In genomic region chr1:23168462-23169218, GRCh38 we compare ENCODE assay signal across 1 cellular context.
A peak's percentile ranks its signal among the peaks of the same experiment; 100 is the strongest.
TF ChIP-seq lines count a peak whose summit lies in the region.

LUZP1 (minus strand) TSS chr1:23168856.

TF ChIP-seq in HepG2, 621 proteins besides CTCF, POLR2A, EP300 and RAD21 (continued from another document and continues in another):
- TF ChIP-seq, protein P1, sequence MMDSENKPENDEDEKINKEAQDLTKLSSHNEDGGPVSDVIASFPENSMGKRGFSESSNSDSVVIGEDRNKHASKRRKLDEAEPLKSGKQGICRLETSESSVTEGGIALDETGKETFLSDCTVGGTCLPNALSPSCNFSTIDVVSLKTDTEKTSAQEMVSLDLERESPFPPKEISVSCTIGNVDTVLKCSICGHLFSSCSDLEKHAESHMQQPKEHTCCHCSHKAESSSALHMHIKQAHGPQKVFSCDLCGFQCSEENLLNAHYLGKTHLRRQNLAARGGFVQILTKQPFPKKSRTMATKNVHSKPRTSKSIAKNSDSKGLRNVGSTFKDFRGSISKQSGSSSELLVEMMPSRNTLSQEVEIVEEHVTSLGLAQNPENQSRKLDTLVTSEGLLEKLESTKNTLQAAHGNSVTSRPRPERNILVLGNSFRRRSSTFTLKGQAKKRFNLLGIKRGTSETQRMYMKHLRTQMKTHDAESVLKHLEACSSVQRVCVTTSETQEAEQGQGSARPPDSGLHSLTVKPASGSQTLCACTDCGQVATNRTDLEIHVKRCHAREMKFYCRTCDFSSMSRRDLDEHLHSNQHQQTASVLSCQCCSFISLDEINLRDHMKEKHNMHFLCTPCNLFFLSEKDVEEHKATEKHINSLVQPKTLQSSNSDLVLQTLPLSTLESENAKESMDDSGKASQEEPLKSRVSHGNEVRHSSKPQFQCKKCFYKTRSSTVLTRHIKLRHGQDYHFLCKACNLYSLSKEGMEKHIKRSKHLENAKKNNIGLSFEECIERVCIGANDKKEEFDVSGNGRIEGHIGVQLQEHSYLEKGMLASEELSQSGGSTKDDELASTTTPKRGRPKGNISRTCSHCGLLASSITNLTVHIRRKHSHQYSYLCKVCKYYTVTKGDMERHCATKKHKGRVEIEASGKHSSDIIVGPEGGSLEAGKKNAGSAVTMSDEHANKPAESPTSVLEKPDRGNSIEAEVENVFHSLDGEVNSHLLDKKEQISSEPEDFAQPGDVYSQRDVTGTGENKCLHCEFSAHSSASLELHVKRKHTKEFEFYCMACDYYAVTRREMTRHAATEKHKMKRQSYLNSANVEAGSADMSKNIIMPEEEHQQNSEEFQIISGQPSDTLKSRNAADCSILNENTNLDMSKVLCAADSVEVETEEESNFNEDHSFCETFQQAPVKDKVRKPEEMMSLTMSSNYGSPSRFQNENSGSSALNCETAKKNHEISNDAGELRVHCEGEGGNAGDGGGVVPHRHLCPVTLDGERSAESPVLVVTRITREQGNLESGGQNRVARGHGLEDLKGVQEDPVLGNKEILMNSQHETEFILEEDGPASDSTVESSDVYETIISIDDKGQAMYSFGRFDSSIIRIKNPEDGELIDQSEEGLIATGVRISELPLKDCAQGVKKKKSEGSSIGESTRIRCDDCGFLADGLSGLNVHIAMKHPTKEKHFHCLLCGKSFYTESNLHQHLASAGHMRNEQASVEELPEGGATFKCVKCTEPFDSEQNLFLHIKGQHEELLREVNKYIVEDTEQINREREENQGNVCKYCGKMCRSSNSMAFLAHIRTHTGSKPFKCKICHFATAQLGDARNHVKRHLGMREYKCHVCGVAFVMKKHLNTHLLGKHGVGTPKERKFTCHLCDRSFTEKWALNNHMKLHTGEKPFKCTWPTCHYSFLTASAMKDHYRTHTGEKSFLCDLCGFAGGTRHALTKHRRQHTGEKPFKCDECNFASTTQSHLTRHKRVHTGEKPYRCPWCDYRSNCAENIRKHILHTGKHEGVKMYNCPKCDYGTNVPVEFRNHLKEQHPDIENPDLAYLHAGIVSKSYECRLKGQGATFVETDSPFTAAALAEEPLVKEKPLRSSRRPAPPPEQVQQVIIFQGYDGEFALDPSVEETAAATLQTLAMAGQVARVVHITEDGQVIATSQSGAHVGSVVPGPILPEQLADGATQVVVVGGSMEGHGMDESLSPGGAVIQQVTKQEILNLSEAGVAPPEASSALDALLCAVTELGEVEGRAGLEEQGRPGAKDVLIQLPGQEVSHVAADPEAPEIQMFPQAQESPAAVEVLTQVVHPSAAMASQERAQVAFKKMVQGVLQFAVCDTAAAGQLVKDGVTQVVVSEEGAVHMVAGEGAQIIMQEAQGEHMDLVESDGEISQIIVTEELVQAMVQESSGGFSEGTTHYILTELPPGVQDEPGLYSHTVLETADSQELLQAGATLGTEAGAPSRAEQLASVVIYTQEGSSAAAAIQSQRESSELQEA (CRISPR knock-in tag; IDR thresholded peaks at IDR 0.05; ENCODE audit: not compliant biosample characterization): no peak
- TF ChIP-seq, protein P2, sequence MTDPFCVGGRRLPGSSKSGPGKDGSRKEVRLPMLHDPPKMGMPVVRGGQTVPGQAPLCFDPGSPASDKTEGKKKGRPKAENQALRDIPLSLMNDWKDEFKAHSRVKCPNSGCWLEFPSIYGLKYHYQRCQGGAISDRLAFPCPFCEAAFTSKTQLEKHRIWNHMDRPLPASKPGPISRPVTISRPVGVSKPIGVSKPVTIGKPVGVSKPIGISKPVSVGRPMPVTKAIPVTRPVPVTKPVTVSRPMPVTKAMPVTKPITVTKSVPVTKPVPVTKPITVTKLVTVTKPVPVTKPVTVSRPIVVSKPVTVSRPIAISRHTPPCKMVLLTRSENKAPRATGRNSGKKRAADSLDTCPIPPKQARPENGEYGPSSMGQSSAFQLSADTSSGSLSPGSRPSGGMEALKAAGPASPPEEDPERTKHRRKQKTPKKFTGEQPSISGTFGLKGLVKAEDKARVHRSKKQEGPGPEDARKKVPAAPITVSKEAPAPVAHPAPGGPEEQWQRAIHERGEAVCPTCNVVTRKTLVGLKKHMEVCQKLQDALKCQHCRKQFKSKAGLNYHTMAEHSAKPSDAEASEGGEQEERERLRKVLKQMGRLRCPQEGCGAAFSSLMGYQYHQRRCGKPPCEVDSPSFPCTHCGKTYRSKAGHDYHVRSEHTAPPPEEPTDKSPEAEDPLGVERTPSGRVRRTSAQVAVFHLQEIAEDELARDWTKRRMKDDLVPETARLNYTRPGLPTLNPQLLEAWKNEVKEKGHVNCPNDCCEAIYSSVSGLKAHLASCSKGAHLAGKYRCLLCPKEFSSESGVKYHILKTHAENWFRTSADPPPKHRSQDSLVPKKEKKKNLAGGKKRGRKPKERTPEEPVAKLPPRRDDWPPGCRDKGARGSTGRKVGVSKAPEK (CRISPR knock-in tag; IDR thresholded peaks at IDR 0.05; ENCODE audit: borderline replicate concordance): no peak
- TF ChIP-seq ZNF619 (CRISPR knock-in tag; IDR thresholded peaks at IDR 0.05) (no peak), RNF219 (CRISPR knock-in tag; IDR thresholded peaks at IDR 0.05) (no peak), PCBP2 (optimal IDR thresholded peaks at IDR 0.05; ENCODE audit: low read depth, low read length, poor library complexity, severe bottlenecking) (no peak), ZNF781 (CRISPR knock-in tag; IDR thresholded peaks at IDR 0.05; ENCODE audit: borderline replicate concordance, not compliant biosample characterization) (no peak), NKX3-1 (CRISPR knock-in tag; IDR thresholded peaks at IDR 0.05) (no peak), MEIS1 (CRISPR knock-in tag; IDR thresholded peaks at IDR 0.05; ENCODE audit: borderline replicate concordance) (no peak), KMT2A (CRISPR knock-in tag; IDR thresholded peaks at IDR 0.05) (no peak), BRF2 (CRISPR knock-in tag; IDR thresholded peaks at IDR 0.05) (no peak), BRCA1 (CRISPR knock-in tag; IDR thresholded peaks at IDR 0.05) (no peak), ZNF430 (CRISPR knock-in tag; IDR thresholded peaks at IDR 0.05) (no peak), ARNT (IDR thresholded peaks at IDR 0.05) (no peak), CREB1 (IDR thresholded peaks at IDR 0.05) (peak; percentile 99), CREB1 (CRISPR knock-in tag; IDR thresholded peaks at IDR 0.05) (peak; percentile 89), ZNF230 (CRISPR knock-in tag; IDR thresholded peaks at IDR 0.05) (0 out of 2 replicates have a peak, but pooled peaks have one; percentile 32), NRL (CRISPR knock-in tag; IDR thresholded peaks at IDR 0.05; ENCODE audit: borderline replicate concordance) (no peak), CEBPB (IDR thresholded peaks at IDR 0.05; ENCODE audit: borderline replicate concordance, low read depth, low read length) (no peak), ZNF331 (CRISPR knock-in tag; IDR thresholded peaks at IDR 0.05) (0 out of 2 replicates have a peak, but pooled peaks have one; percentile 49), TOPORS (CRISPR knock-in tag; IDR thresholded peaks at IDR 0.05) (no peak; the same call in 1 of the 2 replicates), RXRA (CRISPR knock-in tag; IDR thresholded peaks at IDR 0.05) (no peak), REPIN1 (CRISPR knock-in tag; IDR thresholded peaks at IDR 0.05; ENCODE audit: borderline replicate concordance, low read depth) (0 out of 2 replicates have a peak, but pooled peaks have one; percentile 16), ZNF720 (CRISPR knock-in tag; IDR thresholded peaks at IDR 0.05) (no peak), ZFP1 (CRISPR knock-in tag; IDR thresholded peaks at IDR 0.05) (no peak), MYPOP (CRISPR knock-in tag; IDR thresholded peaks at IDR 0.05) (no peak), ZNF3 (CRISPR knock-in tag; IDR thresholded peaks at IDR 0.05) (no peak), XBP1 (CRISPR knock-in tag; IDR thresholded peaks at IDR 0.05) (no peak), ZKSCAN1 (IDR thresholded peaks at IDR 0.05; ENCODE audit: low read length) (no peak), ZNF737 (CRISPR knock-in tag; IDR thresholded peaks at IDR 0.05; ENCODE audit: borderline replicate concordance) (no peak), NCOR1 (IDR thresholded peaks at IDR 0.05; ENCODE audit: borderline replicate concordance, low read length) (no peak), RORA (CRISPR knock-in tag; IDR thresholded peaks at IDR 0.05) (no peak), ZNF569 (CRISPR knock-in tag; IDR thresholded peaks at IDR 0.05; ENCODE audit: borderline replicate concordance) (no peak), HOXD1 (CRISPR knock-in tag; IDR thresholded peaks at IDR 0.05) (peak; percentile 63; the same call in 1 of the 2 replicates), SOX13 (IDR thresholded peaks at IDR 0.05) (no peak), SOX13 (CRISPR knock-in tag; conservative IDR thresholded peaks at IDR 0.05 in 1 of 2, IDR thresholded peaks at IDR 0.05 in 1 of 2) (peak in 1 of 2 experiments; percentile 59; a peak in 2 of 4 replicates), POLR2G (IDR thresholded peaks at IDR 0.05; ENCODE audit: low read depth, low read length) (peak; percentile 78)
- TF ChIP-seq, protein P3, sequence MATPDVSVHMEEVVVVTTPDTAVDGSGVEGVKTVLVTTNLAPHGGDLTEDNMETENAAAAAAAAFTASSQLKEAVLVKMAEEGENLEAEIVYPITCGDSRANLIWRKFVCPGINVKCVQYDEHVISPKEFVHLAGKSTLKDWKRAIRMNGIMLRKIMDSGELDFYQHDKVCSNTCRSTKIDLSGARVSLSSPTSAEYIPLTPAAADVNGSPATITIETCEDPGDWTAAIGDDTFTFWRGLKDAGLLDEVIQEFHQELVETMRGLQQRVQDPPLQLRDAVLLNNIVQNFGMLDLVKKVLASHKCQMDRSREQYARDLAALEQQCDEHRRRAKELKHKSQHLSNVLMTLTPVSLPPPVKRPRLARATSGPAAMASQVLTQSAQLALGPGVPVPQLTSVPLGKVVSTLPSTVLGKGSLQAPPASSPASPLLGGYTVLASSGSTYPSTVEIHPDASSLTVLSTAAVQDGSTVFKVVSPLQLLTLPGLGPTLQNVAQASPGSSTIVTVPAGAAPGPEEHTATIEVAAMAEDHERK (CRISPR knock-in tag; IDR thresholded peaks at IDR 0.05; ENCODE audit: low read depth): no peak
- TF ChIP-seq, protein P4, sequence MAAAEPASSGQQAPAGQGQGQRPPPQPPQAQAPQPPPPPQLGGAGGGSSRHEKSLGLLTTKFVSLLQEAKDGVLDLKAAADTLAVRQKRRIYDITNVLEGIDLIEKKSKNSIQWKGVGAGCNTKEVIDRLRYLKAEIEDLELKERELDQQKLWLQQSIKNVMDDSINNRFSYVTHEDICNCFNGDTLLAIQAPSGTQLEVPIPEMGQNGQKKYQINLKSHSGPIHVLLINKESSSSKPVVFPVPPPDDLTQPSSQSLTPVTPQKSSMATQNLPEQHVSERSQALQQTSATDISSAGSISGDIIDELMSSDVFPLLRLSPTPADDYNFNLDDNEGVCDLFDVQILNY (CRISPR knock-in tag; conservative IDR thresholded peaks at IDR 0.05): no peak; the same call in 1 of the 2 replicates
- TF ChIP-seq, protein P5, sequence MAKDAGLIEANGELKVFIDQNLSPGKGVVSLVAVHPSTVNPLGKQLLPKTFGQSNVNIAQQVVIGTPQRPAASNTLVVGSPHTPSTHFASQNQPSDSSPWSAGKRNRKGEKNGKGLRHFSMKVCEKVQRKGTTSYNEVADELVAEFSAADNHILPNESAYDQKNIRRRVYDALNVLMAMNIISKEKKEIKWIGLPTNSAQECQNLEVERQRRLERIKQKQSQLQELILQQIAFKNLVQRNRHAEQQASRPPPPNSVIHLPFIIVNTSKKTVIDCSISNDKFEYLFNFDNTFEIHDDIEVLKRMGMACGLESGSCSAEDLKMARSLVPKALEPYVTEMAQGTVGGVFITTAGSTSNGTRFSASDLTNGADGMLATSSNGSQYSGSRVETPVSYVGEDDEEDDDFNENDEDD (CRISPR knock-in tag; IDR thresholded peaks at IDR 0.05; ENCODE audit: borderline replicate concordance): peak; percentile 28; the same call in 1 of the 2 replicates
- TF ChIP-seq, protein P6, sequence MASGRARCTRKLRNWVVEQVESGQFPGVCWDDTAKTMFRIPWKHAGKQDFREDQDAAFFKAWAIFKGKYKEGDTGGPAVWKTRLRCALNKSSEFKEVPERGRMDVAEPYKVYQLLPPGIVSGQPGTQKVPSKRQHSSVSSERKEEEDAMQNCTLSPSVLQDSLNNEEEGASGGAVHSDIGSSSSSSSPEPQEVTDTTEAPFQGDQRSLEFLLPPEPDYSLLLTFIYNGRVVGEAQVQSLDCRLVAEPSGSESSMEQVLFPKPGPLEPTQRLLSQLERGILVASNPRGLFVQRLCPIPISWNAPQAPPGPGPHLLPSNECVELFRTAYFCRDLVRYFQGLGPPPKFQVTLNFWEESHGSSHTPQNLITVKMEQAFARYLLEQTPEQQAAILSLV (CRISPR knock-in tag; IDR thresholded peaks at IDR 0.05; ENCODE audit: borderline replicate concordance): 0 out of 2 replicates have a peak, but pooled peaks have one; percentile 38
- TF ChIP-seq, protein P7, sequence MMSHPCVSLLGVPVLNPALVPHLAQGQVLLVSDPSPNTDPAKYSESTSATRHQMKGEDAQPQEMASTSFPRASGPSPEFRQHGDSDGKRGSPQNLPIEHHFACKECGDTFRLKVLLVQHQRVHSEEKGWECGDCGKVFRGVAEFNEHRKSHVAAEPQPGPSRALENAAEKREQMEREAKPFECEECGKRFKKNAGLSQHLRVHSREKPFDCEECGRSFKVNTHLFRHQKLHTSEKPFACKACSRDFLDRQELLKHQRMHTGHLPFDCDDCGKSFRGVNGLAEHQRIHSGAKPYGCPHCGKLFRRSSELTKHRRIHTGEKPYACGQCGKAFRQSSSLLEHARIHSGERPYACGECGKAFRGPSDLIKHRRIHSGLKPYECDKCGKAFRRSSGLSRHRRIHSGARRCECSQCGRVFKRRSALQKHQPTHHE (CRISPR knock-in tag; IDR thresholded peaks at IDR 0.05; ENCODE audit: borderline replicate concordance): no peak
